25 cellular contexts compared by ENCODE assay signal in genomic region chr3:126849768-126850167, GRCh38.
DNase-seq lines count a peak whose midpoint lies in the region; ATAC-seq and TF ChIP-seq lines count a peak whose summit lies in the region.
"Had no signal": no experiment of that assay in that cellular context is flagged by ENCODE, and none has a peak within 500 bp of the region (broad histone marks: within the 10 kb centered on the region; RNA-seq: fewer than 3 reads in every experiment).

No MANE protein-coding gene starts in this region.

- no peaks in the 10 kb centered on the region for H3K9me3 Mint-ChIP-seq in neural progenitor cell
- H3K9me3 Mint-ChIP-seq: activated CD4-positive, alpha-beta T cell treated with anti-CD3 and anti-CD28 coated beads, Interleukin-2, amount 10 ng/mL, durations not matched to agents 24 days and 14 days; brain; nephron progenitor cell had no signal

- H3K27ac Mint-ChIP-seq in neural progenitor cell: peak overlapping the region; percentile 84
- H3K27ac Mint-ChIP-seq: activated CD4-positive, alpha-beta T cell treated with anti-CD3 and anti-CD28 coated beads, Interleukin-2, amount 10 ng/mL, durations not matched to agents 24 days and 14 days; nephron progenitor cell had no signal

- no peaks in the 10 kb centered on the region for H3K79me2 ChIP-seq in neural progenitor cell (ENCODE audit: low read depth)

- peaks cover 37% of the 10 kb centered on the region for H3F3A ChIP-seq in neural progenitor cell (ENCODE audit: low read depth)

- TF ChIP-seq CTCF in heart left ventricle (IDR thresholded peaks at IDR 0.05) (no peak), neural progenitor cell (IDR thresholded peaks at IDR 0.05) (no peak)

- H3K9me3 ChIP-seq in heart left ventricle: no peaks in the 10 kb centered on the region
- no peaks in the 10 kb centered on the region for H3K9me3 ChIP-seq in neural progenitor cell (ENCODE audit: low read depth)
- H3K9me3 ChIP-seq: BE2C, colonic mucosa, Peyer's patch, thoracic aorta had no signal

- no peaks in the 10 kb centered on the region for H3K27me3 Mint-ChIP-seq in neural progenitor cell (ENCODE audit: insufficient read depth, low read depth)
- H3K27me3 Mint-ChIP-seq: activated CD4-positive, alpha-beta T cell treated with anti-CD3 and anti-CD28 coated beads, Interleukin-2, amount 10 ng/mL, durations not matched to agents 24 days and 14 days; brain; progenitor cell of endocrine pancreas had no signal

- no peak overlapping the region for H2AFZ ChIP-seq in neural progenitor cell (replicated peaks)

- no peak overlapping the region for H3K4me3 Mint-ChIP-seq in neural progenitor cell
- H3K4me3 Mint-ChIP-seq: activated CD4-positive, alpha-beta T cell treated with anti-CD3 and anti-CD28 coated beads, Interleukin-2, amount 10 ng/mL, durations not matched to agents 24 days and 14 days; brain; nephron progenitor cell had no signal

- ATAC-seq in Right ventricle myocardium inferior: peak; percentile 62
- ATAC-seq in heart left ventricle: peak; percentile 53 to 84 (median 76)
- no peak for ATAC-seq in GM18498 (IDR thresholded peaks at IDR 0.05; ENCODE audit: unreplicated experiment)
- ATAC-seq in GM18870 (IDR thresholded peaks at IDR 0.05; ENCODE audit: unreplicated experiment): no peak

- no peaks in the 10 kb centered on the region for H4K20me1 ChIP-seq in neural progenitor cell (ENCODE audit: low read depth)

- intact Hi-C loops in Right ventricle myocardium inferior (cut with DNase I): loop anchor here (5.0 kb wide), 1 partner anchor 102 kb away; no protein-coding TSS in a partner anchor
- intact Hi-C loops in cardiac septum (cut with DNase I): loop anchor here (5.0 kb wide), 1 partner anchor 88 kb away; no protein-coding TSS in a partner anchor
- intact Hi-C loops in heart left ventricle (cut with DNase I): loop anchor here in 1 of 10 donors (5.0 kb wide), 1 partner anchor 102 kb away; no protein-coding TSS in a partner anchor

- no peak overlapping the region for H3K9ac ChIP-seq in neural progenitor cell

- no peaks in the 10 kb centered on the region for H3K27me3 ChIP-seq in heart left ventricle
- no peaks in the 10 kb centered on the region for H3K27me3 ChIP-seq in neural progenitor cell
- H3K27me3 ChIP-seq: BE2C, colonic mucosa, Peyer's patch had no signal

- peaks cover 0 to 26% (median 11%) of the 10 kb centered on the region in 12 donors for H3K4me1 ChIP-seq in heart left ventricle
- H3K4me1 ChIP-seq in neural progenitor cell: peaks cover 60% of the 10 kb centered on the region
- H3K4me1 ChIP-seq: BE2C, colonic mucosa, Peyer's patch had no signal

- H3K36me3 ChIP-seq in heart left ventricle: no peaks in the 10 kb centered on the region
- no peaks in the 10 kb centered on the region for H3K36me3 ChIP-seq in neural progenitor cell
- H3K36me3 ChIP-seq: BE2C, colonic mucosa, Peyer's patch, thoracic aorta had no signal

- no peaks in the 10 kb centered on the region for H3K36me3 Mint-ChIP-seq in neural progenitor cell

- no peak overlapping the region for H3K4me3 ChIP-seq in heart left ventricle
- no peak overlapping the region for H3K4me3 ChIP-seq in neural progenitor cell
- H3K4me3 ChIP-seq: colonic mucosa, Peyer's patch, thoracic aorta had no signal

- H3K27ac ChIP-seq in heart left ventricle: peak overlapping the region in 9 of 12 donors; percentile 2 to 73 (median 35)
- H3K27ac ChIP-seq in neural progenitor cell: peak overlapping the region; percentile 97
- H3K27ac ChIP-seq: colonic mucosa, Peyer's patch, thoracic aorta had no signal

- no peak for DNase-seq in Right ventricle myocardium inferior (ENCODE audit: missing footprints)
- DNase-seq in cardiac septum (ENCODE audit: low spot score): no peak
- peak in 1 of 5 donors; percentile 47 for DNase-seq in heart left ventricle
- no peak for DNase-seq in neural progenitor cell (ENCODE audit: low spot score)
- no peak for DNase-seq in KG1 (lab: John Stamatoyannopoulos, UW)
- DNase-seq in NCI-H128 (lab: John Stamatoyannopoulos, UW; ENCODE audit: unreplicated experiment): no peak
- DNase-seq: activated CD4-positive, alpha-beta T cell treated with anti-CD3 and anti-CD28 coated beads, Interleukin-2, amount 10 ng/mL, durations not matched to agents 24 days and 14 days; activated effector memory CD4-positive, alpha-beta T cell treated with anti-CD3 and anti-CD28 coated beads, Interleukin-2, amount 50 U/mL, for 16 hours; BE2C; colonic mucosa; DMS79 treated with DMSO at 0.1 percent for 48 hours; NCI-H1105 treated with DMSO at 0.1 percent for 48 hours; NCI-H2081; NCI-H446; nephron progenitor cell; Peyer's patch; small intestine; stimulated activated CD4-positive, alpha-beta T cell treated with anti-CD3 and anti-CD28 coated beads, Interleukin-2, amount 100 ng/mL, for 48 hours; stimulated activated naive CD4-positive, alpha-beta T cell treated with Interleukin-2 at 50 U/mL for 16 hours; T-helper 2 cell had no signal

- peaks cover 56% of the 10 kb centered on the region for H3K4me1 Mint-ChIP-seq in neural progenitor cell
- H3K4me1 Mint-ChIP-seq: activated CD4-positive, alpha-beta T cell treated with anti-CD3 and anti-CD28 coated beads, Interleukin-2, amount 10 ng/mL, durations not matched to agents 24 days and 14 days had no signal

- 76 to 89% (median 82%) methylated on average over 6 of the region's 6 CpGs for WGBS in heart left ventricle, 4 donors

- TF ChIP-seq POLR2A in heart left ventricle (IDR thresholded peaks at IDR 0.05): no peak

- H3K4me2 ChIP-seq in neural progenitor cell: peak overlapping the region; percentile 51

Comparison
In these comparisons a context has a peak if more than half of its experiments do, and no peak if none do; other contexts are left out.
1. ATAC-seq: peak in Right ventricle myocardium inferior (single experiment) and heart left ventricle (4 of 4); none in GM18498 (single experiment) and GM18870 (single experiment).